Comparison of ENCODE assay signal across 19 cellular contexts in genomic region chr2:157698430-157698829, GRCh38.
"Had no signal": no experiment of that assay in that cellular context is flagged by ENCODE, and none has a peak within 500 bp of the region (broad histone marks: within the 10 kb centered on the region; RNA-seq: fewer than 3 reads in every experiment).

No MANE protein-coding gene starts in this region.

- H3K27ac ChIP-seq: cardiac muscle cell, gastroesophageal sphincter, lower lobe of right lung had no signal

- DNase-seq: activated CD4-positive, alpha-beta T cell treated with anti-CD3 and anti-CD28 coated beads, Interleukin-2, amount 10 ng/mL, durations not matched to agents 24 days and 14 days; activated CD4-positive, CD25-positive, alpha-beta regulatory T cell; activated CD8-positive, alpha-beta memory T cell treated with anti-CD3 and anti-CD28 coated beads, Interleukin-2, amount 50 U/mL, for 4 hours; activated CD8-positive, alpha-beta T cell treated with anti-CD3 and anti-CD28 coated beads, Interleukin-2, amount 10 ng/mL, durations not matched to agents 7 days and 5 days; activated naive CD4-positive, alpha-beta T cell; activated naive CD8-positive, alpha-beta T cell treated with anti-CD3 and anti-CD28 coated beads, Interleukin-2, amount 10 ng/mL, durations not matched to agents 7 days and 5 days; activated T-cell treated with anti-CD3 and anti-CD28 coated beads, Interleukin-2, amount 50 U/mL, for 72 hours; erythroblast; left colon; lower lobe of right lung; stimulated activated CD4-positive, alpha-beta T cell treated with anti-CD3 and anti-CD28 coated beads, Interleukin-2, amount 100 ng/mL, for 24 hours had no signal

- H3K27ac Mint-ChIP-seq: activated CD4-positive, alpha-beta T cell treated with anti-CD3 and anti-CD28 coated beads, Interleukin-2, amount 10 ng/mL, durations not matched to agents 24 days and 14 days; activated CD8-positive, alpha-beta T cell treated with anti-CD3 and anti-CD28 coated beads, Interleukin-2, amount 10 ng/mL, durations not matched to agents 7 days and 5 days; activated naive CD8-positive, alpha-beta T cell treated with anti-CD3 and anti-CD28 coated beads, Interleukin-2, amount 10 ng/mL, durations not matched to agents 7 days and 5 days; activated T-cell treated with anti-CD3 and anti-CD28 coated beads, Interleukin-2, amount 50 U/mL, for 72 hours; mesothelial cell of epicardium; stimulated activated effector memory CD8-positive, alpha-beta T cell treated with anti-CD3 and anti-CD28 coated beads, Interleukin-12 subunit alpha, Interleukin-12 subunit beta, amount 100 ng/mL, for 72 hours; T-helper 2 cell treated with Interferon-gamma antibody and Interleukin-4, amounts not matched to agents 5 μg/mL and 100 μg/mL, for 36 hours had no signal

- H3K4me1 ChIP-seq: gastroesophageal sphincter, lower lobe of right lung had no signal

- H3K4me3 ChIP-seq: cardiac muscle cell, gastroesophageal sphincter, lower lobe of right lung had no signal

- H3K36me3 ChIP-seq: cardiac muscle cell, gastroesophageal sphincter, lower lobe of right lung had no signal

- FAIRE-seq: colon, islet of Langerhans had no signal

- ATAC-seq: activated CD8-positive, alpha-beta T cell treated with anti-CD3 and anti-CD28 coated beads, Interleukin-2, amount 10 ng/mL, durations not matched to agents 7 days and 5 days; activated T-cell treated with anti-CD3 and anti-CD28 coated beads, Interleukin-2, amount 50 U/mL, for 72 hours; gastroesophageal sphincter; left colon; lower lobe of right lung; sciatic nerve; stimulated activated effector memory CD8-positive, alpha-beta T cell treated with anti-CD3 and anti-CD28 coated beads, Interleukin-12 subunit alpha, Interleukin-12 subunit beta, amount 100 ng/mL, for 72 hours had no signal

- H3K36me3 Mint-ChIP-seq: stimulated activated effector memory CD8-positive, alpha-beta T cell treated with anti-CD3 and anti-CD28 coated beads, Interleukin-12 subunit alpha, Interleukin-12 subunit beta, amount 100 ng/mL, for 72 hours had no signal

- H3K4me3 Mint-ChIP-seq: activated CD4-positive, alpha-beta T cell treated with anti-CD3 and anti-CD28 coated beads, Interleukin-2, amount 10 ng/mL, durations not matched to agents 24 days and 14 days; activated CD8-positive, alpha-beta T cell treated with anti-CD3 and anti-CD28 coated beads, Interleukin-2, amount 10 ng/mL, durations not matched to agents 7 days and 5 days; activated naive CD8-positive, alpha-beta T cell treated with anti-CD3 and anti-CD28 coated beads, Interleukin-2, amount 10 ng/mL, durations not matched to agents 7 days and 5 days; activated T-cell treated with anti-CD3 and anti-CD28 coated beads, Interleukin-2, amount 50 U/mL, for 72 hours; mesothelial cell of epicardium; stimulated activated effector memory CD8-positive, alpha-beta T cell treated with anti-CD3 and anti-CD28 coated beads, Interleukin-12 subunit alpha, Interleukin-12 subunit beta, amount 100 ng/mL, for 72 hours; T-helper 2 cell treated with Interferon-gamma antibody and Interleukin-4, amounts not matched to agents 5 μg/mL and 100 μg/mL, for 36 hours had no signal

- H3K27me3 ChIP-seq: cardiac muscle cell, gastroesophageal sphincter had no signal

- H3K4me1 Mint-ChIP-seq: activated CD4-positive, alpha-beta T cell treated with anti-CD3 and anti-CD28 coated beads, Interleukin-2, amount 10 ng/mL, durations not matched to agents 24 days and 14 days; activated naive CD8-positive, alpha-beta T cell treated with anti-CD3 and anti-CD28 coated beads, Interleukin-2, amount 10 ng/mL, durations not matched to agents 7 days and 5 days; mesothelial cell of epicardium; stimulated activated effector memory CD8-positive, alpha-beta T cell treated with anti-CD3 and anti-CD28 coated beads, Interleukin-12 subunit alpha, Interleukin-12 subunit beta, amount 100 ng/mL, for 72 hours had no signal
